ENCODE assay signal across 9 cellular contexts in the genomic region with DNA sequence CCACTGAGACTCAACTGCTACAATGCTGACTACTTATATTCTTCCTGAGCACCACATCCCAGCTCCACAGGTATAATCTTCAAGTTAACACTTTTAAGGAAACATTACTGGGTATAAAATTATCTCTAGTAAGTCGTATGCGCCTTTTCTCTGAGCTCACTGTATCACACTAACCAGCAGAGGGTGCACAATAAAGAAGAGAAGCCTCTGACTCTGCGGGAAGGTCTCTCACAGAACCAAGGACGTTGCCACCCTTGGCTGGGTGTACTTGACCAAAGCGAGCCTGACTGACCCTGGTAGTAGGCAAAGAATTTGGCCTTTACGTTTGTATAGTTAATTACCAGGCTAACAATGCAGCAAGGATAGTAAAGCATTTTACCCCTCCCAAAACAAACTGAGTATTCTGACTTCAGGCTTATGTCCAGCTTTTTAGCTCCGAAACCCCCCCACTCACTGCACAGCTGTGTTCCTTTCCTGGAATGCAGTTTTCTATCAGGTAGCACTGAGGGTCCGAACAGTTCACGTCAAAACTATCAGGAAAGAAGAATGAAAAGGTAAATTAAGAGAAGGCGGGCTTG. TPM values are rescaled to one million over a fixed set of nuclear protein-coding genes. Genes with fewer than 3 reads are reported as not detected.
DNase-seq lines count a peak whose midpoint lies in the region; ATAC-seq, FAIRE-seq and TF ChIP-seq lines count a peak whose summit lies in the region.
"Had no signal": no experiment of that assay in that cellular context is flagged by ENCODE, and none has a peak within 500 bp of the region (broad histone marks: within the 10 kb centered on the region; RNA-seq: fewer than 3 reads in every experiment).

A gene with protein sequence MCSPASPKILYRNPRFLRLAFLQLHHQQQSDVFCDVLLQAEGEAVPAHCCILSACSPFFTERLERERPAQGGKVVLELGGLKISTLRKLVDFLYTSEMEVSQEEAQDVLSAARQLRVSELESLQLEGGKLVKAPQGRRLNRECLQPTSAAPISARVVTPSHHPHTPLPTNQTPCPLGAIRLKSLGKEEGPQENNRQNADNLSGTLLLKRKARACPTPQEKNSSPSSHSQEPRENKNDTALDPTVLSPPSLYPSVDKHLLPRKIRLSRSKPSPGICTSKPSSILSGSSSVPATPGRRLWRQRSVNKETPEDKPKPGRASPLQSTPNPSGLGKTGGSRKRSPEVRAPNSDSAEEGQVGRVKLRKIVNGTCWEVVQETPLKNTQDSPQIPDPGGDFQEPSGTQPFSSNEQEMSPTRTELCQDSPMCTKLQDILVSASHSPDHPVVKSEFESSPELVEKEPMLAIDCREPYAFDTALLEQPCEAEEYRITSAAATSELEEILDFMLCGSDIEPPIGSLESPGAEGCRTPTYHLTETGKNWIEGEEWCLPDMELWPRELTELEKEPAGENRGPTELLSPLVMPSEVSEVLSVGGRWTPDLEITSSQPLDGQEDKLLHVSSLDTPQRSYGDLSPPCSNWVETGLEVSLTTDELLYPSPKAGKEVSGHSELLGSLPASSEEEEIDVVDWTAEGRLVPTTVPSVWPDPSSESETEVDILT (minus strand): TSS at position 144 of the 578 bp plus-strand sequence. CDS start 631 bp downstream, outside the sequence.

- no peak within 1 kb of the TSS for H3K27ac Mint-ChIP-seq in chondrocyte (ENCODE audit: unreplicated experiment)
- H3K27ac Mint-ChIP-seq: dendritic cell treated with granulocyte-macrophage colony-stimulating factor and Interleukin-4, amounts not matched to agents 40 ng/mL and 50 ng/mL, for 4 days had no signal

- no peaks in the 10 kb centered on the region for H3K9me3 Mint-ChIP-seq in chondrocyte (ENCODE audit: low read depth)
- H3K9me3 Mint-ChIP-seq: dendritic cell treated with granulocyte-macrophage colony-stimulating factor and Interleukin-4, amounts not matched to agents 40 ng/mL and 50 ng/mL, for 4 days had no signal

- H3K36me3 ChIP-seq in lung (ENCODE audit: control insufficient read depth in 2 of 2, insufficient read depth in 2 of 2, low read length in 2 of 2) = peaks cover 0 to 2% of the 10 kb centered on the region in 2 donors

- DNase-seq in AG04449 (ENCODE audit: low read depth, low spot score) = no peak
- DNase-seq in GM12892 (ENCODE audit: insufficient read length) = no peak
- DNase-seq in NCI-H748 (lab: John Stamatoyannopoulos, UW; ENCODE audit: unreplicated experiment) = peak; percentile 59
- no peak for DNase-seq in chondrocyte (ENCODE audit: low spot score)
- peak; percentile 36 for DNase-seq in lung (ENCODE audit: low spot score)
- DNase-seq in NOMO-1 treated with dmso at 0.1 percent for 144 hours (lab: John Stamatoyannopoulos, UW; ENCODE audit: unreplicated experiment) = no peak
- DNase-seq in NCI-H774 (lab: John Stamatoyannopoulos, UW) = no peak

- H3K36me3 Mint-ChIP-seq in chondrocyte (ENCODE audit: low read depth) = no peaks in the 10 kb centered on the region

- 57 to 74% methylated on average over 10 of the region's 10 CpGs for WGBS in lung, 2 donors

- peak; percentile 52 for TF ChIP-seq CTCF in AG04449 (IDR thresholded peaks at IDR 0.05; ENCODE audit: insufficient read depth, low read length, missing control alignments)
- TF ChIP-seq CTCF in chondrocyte (IDR thresholded peaks at IDR 0.05) = peak; percentile 82
- TF ChIP-seq CTCF in lung (IDR thresholded peaks at IDR 0.05; ENCODE audit: control extremely low read depth, extremely low read depth) = peak; percentile 13

- POLR2A ChIA-PET in AG04449 (lab: Yijun Ruan, JAX) = interaction anchor here (0.6 to 1.6 kb wide), 4 partner anchors 10 to 308 kb away, joined by 3 to 8 read pairs (median 3); a partner anchor contains a TSS

- H3K27me3 Mint-ChIP-seq in chondrocyte (ENCODE audit: low read depth) = no peaks in the 10 kb centered on the region
- H3K27me3 Mint-ChIP-seq: dendritic cell treated with granulocyte-macrophage colony-stimulating factor and Interleukin-4, amounts not matched to agents 40 ng/mL and 50 ng/mL, for 4 days had no signal

- no peak within 1 kb of the TSS for H3K4me3 Mint-ChIP-seq in chondrocyte (ENCODE audit: unreplicated experiment)
- H3K4me3 Mint-ChIP-seq: dendritic cell treated with granulocyte-macrophage colony-stimulating factor and Interleukin-4, amounts not matched to agents 40 ng/mL and 50 ng/mL, for 4 days had no signal

- CTCF ChIA-PET in AG04449 (lab: Yijun Ruan, JAX) = interaction anchor here (0.6 to 9.9 kb wide), 21 partner anchors 9 to 772 kb away, joined by 3 to 200 read pairs (median 7); a partner anchor contains a TSS

- TF ChIP-seq POLR2A in GM12892 (IDR thresholded peaks at IDR 0.05; ENCODE audit: low read depth, low read length) = no peak

- no peak for ATAC-seq in lung (ENCODE audit: insufficient read depth, low FRiP score)
- no peak for ATAC-seq in HG03460 (IDR thresholded peaks at IDR 0.05; ENCODE audit: unreplicated experiment)

- H3K9me3 ChIP-seq in lung (ENCODE audit: control insufficient read depth in 2 of 2, insufficient read depth in 1 of 2, low read length in 1 of 2) = no peaks in the 10 kb centered on the region

- no peaks in the 10 kb centered on the region for H3K27me3 ChIP-seq in lung (ENCODE audit: control insufficient read depth, insufficient read depth)

- H3K27ac ChIP-seq in lung (ENCODE audit: low read depth in 1 of 2, low read length in 1 of 2) = no peak within 1 kb of the TSS

- H3K4me3 ChIP-seq in AG04449 (ENCODE audit: low read depth, low read length) (no peak within 1 kb of the TSS), lung (no peak within 1 kb of the TSS)

- FAIRE-seq in GM12892 (lab: Jason Lieb, UNC) = peak; percentile 80

- H3K4me1 Mint-ChIP-seq in chondrocyte (ENCODE audit: low read depth) = peaks cover 5% of the 10 kb centered on the region

- H3K4me1 ChIP-seq in lung (ENCODE audit: control insufficient read depth in 2 of 2, insufficient read depth in 2 of 2, low read length in 2 of 2) = peaks cover 0 to 4% of the 10 kb centered on the region in 2 donors

RNA-seq across cellular contexts. Expression of the gene that starts here (rescaled TPM):
- 1.0 TPM for polyA plus RNA-seq in GM12892 (2012; ENCODE audit: missing spikeins)
- total RNA-seq in chondrocyte (not detected in 3 replicates), lung (not detected)
- not detected for polyA plus RNA-seq in lung

Comparison
In these comparisons a context has a peak if more than half of its experiments do, and no peak if none do; other contexts are left out.
1. Peak in DNase-seq in lung; RNA of the gene not detected or under 1 TPM.
2. CTCF ChIP-seq: peak in every context shown above with its lines; median percentile 82 in chondrocyte; 52 in AG04449; 13 in lung.